8 cellular contexts compared by ENCODE assay signal in genomic region chr20:23362392-23363256, GRCh38. TPM values are rescaled to one million over a fixed set of nuclear protein-coding genes. Genes with fewer than 3 reads are reported as not detected.
DNase-seq lines count a peak whose midpoint lies in the region; TF ChIP-seq lines count a peak whose summit lies in the region.

No MANE protein-coding gene starts in this region.

- H3K27ac Mint-ChIP-seq in activated naive CD8-positive, alpha-beta T cell treated with anti-CD3 and anti-CD28 coated beads for 36 hours, result peak overlapping the region; percentile 93
- H3K27ac Mint-ChIP-seq in progenitor cell of endocrine pancreas, result peak overlapping the region; percentile 99

- peak overlapping the region; percentile 100 for H3K27ac ChIP-seq in left ventricle myocardium inferior (replicated peaks)

- H3K27me3 ChIP-seq in HAP-1 (ENCODE audit: low read depth) (no peaks in the 10 kb centered on the region), left ventricle myocardium inferior (ENCODE audit: low read depth) (no peaks in the 10 kb centered on the region)

- intact Hi-C loops in left ventricle myocardium inferior (cut with micrococcal nuclease), result no loop called here

- H3K4me3 ChIP-seq in HAP-1 (peak overlapping the region; percentile 75), left ventricle myocardium inferior (peak overlapping the region; percentile 91)

- H3K4me1 ChIP-seq in HAP-1 (peaks cover 23% of the 10 kb centered on the region), left ventricle myocardium inferior (peaks cover 88% of the 10 kb centered on the region)

- peaks cover 46% of the 10 kb centered on the region for H3K4me1 Mint-ChIP-seq in activated naive CD8-positive, alpha-beta T cell treated with anti-CD3 and anti-CD28 coated beads for 36 hours
- peaks cover 37% of the 10 kb centered on the region for H3K4me1 Mint-ChIP-seq in progenitor cell of endocrine pancreas (ENCODE audit: low read depth)

- H3K27me3 Mint-ChIP-seq in activated naive CD8-positive, alpha-beta T cell treated with anti-CD3 and anti-CD28 coated beads for 36 hours, result no peaks in the 10 kb centered on the region
- no peaks in the 10 kb centered on the region for H3K27me3 Mint-ChIP-seq in progenitor cell of endocrine pancreas

- no peak for TF ChIP-seq CTCF in left ventricle myocardium inferior (IDR thresholded peaks at IDR 0.05; ENCODE audit: borderline replicate concordance)
- no peak for TF ChIP-seq CTCF in progenitor cell of endocrine pancreas (IDR thresholded peaks at IDR 0.05; ENCODE audit: unreplicated experiment)

- peaks cover 27% of the 10 kb centered on the region for H3K36me3 Mint-ChIP-seq in activated naive CD8-positive, alpha-beta T cell treated with anti-CD3 and anti-CD28 coated beads for 36 hours
- H3K36me3 Mint-ChIP-seq in progenitor cell of endocrine pancreas (ENCODE audit: insufficient read depth), result peaks cover 13% of the 10 kb centered on the region

- no peaks in the 10 kb centered on the region for H3K9me3 ChIP-seq in HAP-1
- no peaks in the 10 kb centered on the region for H3K9me3 ChIP-seq in left ventricle myocardium inferior (replicated peaks)

- no peaks in the 10 kb centered on the region for H3K9me3 Mint-ChIP-seq in activated naive CD8-positive, alpha-beta T cell treated with anti-CD3 and anti-CD28 coated beads for 36 hours
- no peaks in the 10 kb centered on the region for H3K9me3 Mint-ChIP-seq in progenitor cell of endocrine pancreas (ENCODE audit: low read depth)

- H3K36me3 ChIP-seq in HAP-1 (replicated peaks) (peaks cover 33% of the 10 kb centered on the region), left ventricle myocardium inferior (peaks cover 28% of the 10 kb centered on the region)

- in situ Hi-C loops in HAP-1 (cut with MboI; ENCODE audit: low sequenced_read_pairs), result loop anchor here (25.0 kb wide), 1 partner anchor 1850 kb away; the partner anchor contains the start of gene NKX2-2

- H3K4me3 Mint-ChIP-seq in activated naive CD8-positive, alpha-beta T cell treated with anti-CD3 and anti-CD28 coated beads for 36 hours, result peak overlapping the region; percentile 91
- H3K4me3 Mint-ChIP-seq in progenitor cell of endocrine pancreas (ENCODE audit: low read depth), result peak overlapping the region; percentile 94

- DNase-seq in NCI-H1105 (lab: John Stamatoyannopoulos, UW), result peak; percentile 61
- DNase-seq in NCI-H1105 treated with DMSO at 0.1 percent for 48 hours (lab: John Stamatoyannopoulos, UW), result no peak
- peak in 1 of 2 experiments; percentile 34 for DNase-seq in HAP-1 (ENCODE audit: low spot score in 2 of 2)
- DNase-seq in NCI-H146 treated with DMSO at 0.1 percent for 48 hours (lab: John Stamatoyannopoulos, UW; ENCODE audit: unreplicated experiment), result peak; percentile 63
- DNase-seq in activated naive CD8-positive, alpha-beta T cell treated with anti-CD3 and anti-CD28 coated beads for 36 hours, result peak; percentile 41
- DNase-seq in left ventricle myocardium inferior, result peak; percentile 51
- DNase-seq in progenitor cell of endocrine pancreas (ENCODE audit: low spot score, unreplicated experiment), result no peak
- no peak for DNase-seq in NCI-H1694 treated with DMSO at 0.1 percent for 48 hours (lab: John Stamatoyannopoulos, UW)

RNA-seq across cellular contexts. Expression of gene GZF1, which starts 0.6 kb away (rescaled TPM):
- 10 to 100 TPM; 11.5 to 12.1 TPM for total RNA-seq in activated naive CD8-positive, alpha-beta T cell treated with anti-CD3 and anti-CD28 coated beads for 36 hours
- total RNA-seq in left ventricle myocardium inferior, result 24.9 TPM
- 14.3 and 17.8 TPM in 2 replicates for total RNA-seq in progenitor cell of endocrine pancreas

RNA-seq across cellular contexts. Expression of gene NXT1, which starts 12.0 kb away (rescaled TPM):
- 10 to 100 TPM; 53.5 to 55.9 TPM for total RNA-seq in activated naive CD8-positive, alpha-beta T cell treated with anti-CD3 and anti-CD28 coated beads for 36 hours
- total RNA-seq in left ventricle myocardium inferior (7.3 TPM), progenitor cell of endocrine pancreas (19.2 and 21.2 TPM in 2 replicates)

RNA-seq across cellular contexts. Expression of gene NAPB, which starts 58.7 kb away (rescaled TPM):
- total RNA-seq in activated naive CD8-positive, alpha-beta T cell treated with anti-CD3 and anti-CD28 coated beads for 36 hours, result 1 to 10 TPM; 6.7 to 7.2 TPM
- total RNA-seq in left ventricle myocardium inferior (5.2 TPM), progenitor cell of endocrine pancreas (20.1 and 22.2 TPM in 2 replicates)

Comparison
In these comparisons a context has a peak if more than half of its experiments do, and no peak if none do; other contexts are left out.
1. DNase-seq: peak in NCI-H1105 (single experiment), NCI-H146 treated with DMSO at 0.1 percent for 48 hours (single experiment), activated naive CD8-positive, alpha-beta T cell treated with anti-CD3 and anti-CD28 coated beads for 36 hours (single experiment) and left ventricle myocardium inferior (single experiment); none in NCI-H1105 treated with DMSO at 0.1 percent for 48 hours (single experiment), progenitor cell of endocrine pancreas (single experiment) and NCI-H1694 treated with DMSO at 0.1 percent for 48 hours (single experiment).